1 cellular context compared by ENCODE assay signal in genomic region chr7:151519765-151520418, GRCh38.
TF ChIP-seq lines count a peak whose summit lies in the region.

Gene RHEB (minus strand): TSS chr7:151519895. CDS start chr7:151519511, 384 bp downstream.

TF ChIP-seq in HEK293, 187 proteins besides CTCF, POLR2A, EP300 and RAD21 (continued from another document and continues in another):
- TF ChIP-seq HIC1 (tag by site-specific recombination; IDR thresholded peaks at IDR 0.05) (no peak), ZNF274 (IDR thresholded peaks at IDR 0.05; ENCODE audit: low read length) (no peak), ZNF274 (tag by site-specific recombination; IDR thresholded peaks at IDR 0.05; ENCODE audit: borderline replicate concordance) (no peak), ZNF146 (tag by site-specific recombination; IDR thresholded peaks at IDR 0.05) (no peak), ZNF518A (tag by site-specific recombination; conservative IDR thresholded peaks at IDR 0.05; ENCODE audit: low read depth) (peak; percentile 22; the same call in 1 of the 2 replicates), ELK4 (IDR thresholded peaks at IDR 0.05; ENCODE audit: borderline replicate concordance, low read depth, low read length) (no peak), ZNF133 (tag by site-specific recombination; IDR thresholded peaks at IDR 0.05) (no peak), ZNF501 (tag by site-specific recombination; IDR thresholded peaks at IDR 0.05) (no peak), ZNF221 (tag by site-specific recombination; IDR thresholded peaks at IDR 0.05; ENCODE audit: borderline replicate concordance) (no peak), BCL11A (tag by site-specific recombination; IDR thresholded peaks at IDR 0.05; ENCODE audit: low read depth) (no peak), KLF9 (tag by site-specific recombination; IDR thresholded peaks at IDR 0.05; ENCODE audit: low read depth) (peak; percentile 81), INSM2 (tag by site-specific recombination; IDR thresholded peaks at IDR 0.05) (peak; percentile 38; the same call in 1 of the 2 replicates), ZNF362 (tag by site-specific recombination; IDR thresholded peaks at IDR 0.05) (no peak), ZNF175 (tag by site-specific recombination; IDR thresholded peaks at IDR 0.05) (no peak), ZSCAN4 (tag by site-specific recombination; IDR thresholded peaks at IDR 0.05) (no peak), ZNF394 (tag by site-specific recombination; IDR thresholded peaks at IDR 0.05; ENCODE audit: borderline replicate concordance) (no peak), ZNF621 (tag by site-specific recombination; IDR thresholded peaks at IDR 0.05) (no peak), ZNF514 (tag by site-specific recombination; IDR thresholded peaks at IDR 0.05) (no peak), ZFP3 (tag by site-specific recombination; IDR thresholded peaks at IDR 0.05; ENCODE audit: low read depth) (no peak), KLF16 (tag by site-specific recombination; IDR thresholded peaks at IDR 0.05) (0 out of 2 replicates have a peak, but pooled peaks have one; percentile 8), GFI1B (tag by site-specific recombination; IDR thresholded peaks at IDR 0.05) (no peak), ZNF548 (tag by site-specific recombination; IDR thresholded peaks at IDR 0.05) (no peak), PATZ1 (tag by site-specific recombination; IDR thresholded peaks at IDR 0.05) (peak; percentile 90), REPIN1 (tag by site-specific recombination; IDR thresholded peaks at IDR 0.05; ENCODE audit: low read depth) (no peak), HOXA7 (CRISPR knock-in tag; IDR thresholded peaks at IDR 0.05; ENCODE audit: borderline replicate concordance) (no peak), KLF1 (tag by site-specific recombination; IDR thresholded peaks at IDR 0.05) (no peak), ZNF18 (tag by site-specific recombination; IDR thresholded peaks at IDR 0.05) (no peak), BCL11B (tag by site-specific recombination; IDR thresholded peaks at IDR 0.05; ENCODE audit: low read depth) (no peak), ZNF488 (tag by site-specific recombination; IDR thresholded peaks at IDR 0.05) (no peak), ZNF37A (tag by site-specific recombination; IDR thresholded peaks at IDR 0.05) (no peak), ZNF214 (tag by site-specific recombination; IDR thresholded peaks at IDR 0.05; ENCODE audit: borderline replicate concordance) (no peak), REST (tag by site-specific recombination; IDR thresholded peaks at IDR 0.05) (no peak), ZSCAN5A (tag by site-specific recombination; IDR thresholded peaks at IDR 0.05) (no peak)
